1 cellular context compared by ENCODE assay signal in the genomic region with DNA sequence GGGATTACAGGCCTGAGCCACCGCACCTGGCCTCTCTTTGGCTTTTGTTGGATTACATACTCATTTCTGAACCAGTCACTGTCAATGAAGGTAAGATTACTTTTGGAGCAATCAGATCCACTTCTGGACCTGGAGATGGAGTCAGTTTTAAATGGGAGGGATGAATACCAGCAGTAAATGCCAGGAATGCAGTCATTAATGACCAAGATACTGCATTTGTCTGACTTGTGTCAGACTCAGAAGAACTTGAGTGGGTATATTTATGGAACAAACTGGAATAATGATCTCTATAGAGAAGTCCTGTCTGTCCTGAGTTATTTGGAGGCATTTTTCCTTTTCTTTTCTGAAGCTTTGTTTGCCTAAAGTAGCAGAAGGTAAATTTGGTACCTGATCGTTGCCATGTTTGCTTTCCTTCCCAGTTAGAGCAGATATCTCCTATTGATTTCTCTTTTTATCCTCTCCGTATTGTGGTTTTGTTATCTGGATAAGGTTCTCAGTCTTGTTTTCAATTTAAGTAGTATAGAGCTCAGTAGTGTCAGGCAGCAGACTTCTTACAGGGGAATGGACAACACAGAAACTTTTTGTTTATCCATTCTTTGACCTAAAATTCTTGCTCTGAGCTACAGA.
A peak's percentile ranks its signal among the peaks of the same experiment; 100 is the strongest.
TF ChIP-seq lines count a peak whose summit lies in the region.

No MANE protein-coding gene starts in this region.

TF ChIP-seq in GM12878, 131 proteins besides CTCF, POLR2A, EP300 and RAD21:
- 0 out of 2 replicates have a peak, but pooled peaks have one; percentile 15 for TF ChIP-seq EED (IDR thresholded peaks at IDR 0.05; ENCODE audit: low read depth)
- TF ChIP-seq KLF5 (IDR thresholded peaks at IDR 0.05; ENCODE audit: partially characterized antibody): no peak
